ENCODE assay signal across 8 cellular contexts in genomic region chr2:56185582-56186046, GRCh38. TPM values are rescaled to one million over a fixed set of nuclear protein-coding genes. Genes with fewer than 3 reads are reported as not detected.
DNase-seq lines count a peak whose midpoint lies in the region; ATAC-seq and TF ChIP-seq lines count a peak whose summit lies in the region.

No MANE protein-coding gene starts in this region.

- no peaks in the 10 kb centered on the region for H3K36me3 ChIP-seq in hepatocyte (replicated peaks; ENCODE audit: insufficient read depth, low read depth)

- H3K27ac Mint-ChIP-seq in activated T-cell treated with anti-CD3 and anti-CD28 coated beads, Interleukin-2, amount 50 U/mL, for 72 hours, result no peak overlapping the region

- H4K20me1 ChIP-seq in hepatocyte (ENCODE audit: insufficient read depth, poor library complexity, severe bottlenecking), result no peaks in the 10 kb centered on the region

- intact Hi-C loops in sciatic nerve (cut with DNase I), result loop anchor here (10.0 kb wide), 1 partner anchor 559 kb away; no protein-coding TSS in a partner anchor

- no peaks in the 10 kb centered on the region for H3K9me3 ChIP-seq in hepatocyte (ENCODE audit: low read depth)

- no peaks in the 10 kb centered on the region for H3K79me2 ChIP-seq in hepatocyte

- H3K36me3 Mint-ChIP-seq in activated T-cell treated with anti-CD3 and anti-CD28 coated beads, Interleukin-2, amount 50 U/mL, for 72 hours (ENCODE audit: insufficient read depth in 2 of 2), result no peaks in the 10 kb centered on the region

- WGBS in hepatocyte (ENCODE audit: low lambda C conversion rate, missing lambda C conversion rate), result 11% methylated on average over 11 of the region's 11 CpGs

- H3K4me1 ChIP-seq in hepatocyte (ENCODE audit: insufficient read depth), result no peaks in the 10 kb centered on the region

- no peak for ATAC-seq in activated T-cell treated with anti-CD3 and anti-CD28 coated beads, Interleukin-2, amount 50 U/mL, for 72 hours (replicated peaks in 1 of 2)
- peak; percentile 60 for ATAC-seq in sciatic nerve
- no peak for ATAC-seq in HG03521 (IDR thresholded peaks at IDR 0.05; ENCODE audit: unreplicated experiment)
- no peak for ATAC-seq in GM18519 (IDR thresholded peaks at IDR 0.05; ENCODE audit: low FRiP score, unreplicated experiment)

- H3K9me3 Mint-ChIP-seq in activated T-cell treated with anti-CD3 and anti-CD28 coated beads, Interleukin-2, amount 50 U/mL, for 72 hours, result no peaks in the 10 kb centered on the region

- DNase-seq in activated T-cell treated with anti-CD3 and anti-CD28 coated beads, Interleukin-2, amount 50 U/mL, for 72 hours, result no peak
- DNase-seq in activated T-cell treated with anti-CD3 and anti-CD28 coated beads, Interleukin-2, amount 50 U/mL, for 1 hour, result no peak
- peak; percentile 39 for DNase-seq in hepatocyte (ENCODE audit: low spot score)
- no peak for DNase-seq in sciatic nerve (ENCODE audit: low spot score)
- no peak for DNase-seq in inferior parietal cortex (ENCODE audit: extremely low spot score)

- peaks cover 29% of the 10 kb centered on the region for H3K27me3 ChIP-seq in hepatocyte

- TF ChIP-seq CTCF in VCaP (conservative IDR thresholded peaks at IDR 0.05) (no peak; the same call in 1 of the 2 replicates), hepatocyte (IDR thresholded peaks at IDR 0.05; ENCODE audit: poor library complexity) (peak; percentile 6)

- peak overlapping the region; percentile 70 for H3K4me3 ChIP-seq in hepatocyte

- no peaks in the 10 kb centered on the region for H3K9me2 ChIP-seq in hepatocyte (replicated peaks; ENCODE audit: insufficient read depth)

- peaks cover 51% of the 10 kb centered on the region for H3K27me3 Mint-ChIP-seq in activated T-cell treated with anti-CD3 and anti-CD28 coated beads, Interleukin-2, amount 50 U/mL, for 72 hours (ENCODE audit: low read depth)

- peak overlapping the region; percentile 21 for H3K27ac ChIP-seq in VCaP
- no peak overlapping the region for H3K27ac ChIP-seq in hepatocyte

- peaks cover 5% of the 10 kb centered on the region for H3K4me1 Mint-ChIP-seq in activated T-cell treated with anti-CD3 and anti-CD28 coated beads, Interleukin-2, amount 50 U/mL, for 72 hours (ENCODE audit: low read depth)

- peak overlapping the region; percentile 52 to 54 for H3K4me3 Mint-ChIP-seq in activated T-cell treated with anti-CD3 and anti-CD28 coated beads, Interleukin-2, amount 50 U/mL, for 72 hours

- H2AFZ ChIP-seq in hepatocyte, result peak overlapping the region; percentile 89

- H3K4me2 ChIP-seq in hepatocyte, result peak overlapping the region; percentile 98

RNA-seq across cellular contexts. Expression of gene CCDC85A, which starts 1.8 kb away (rescaled TPM):
- not detected for total RNA-seq in activated T-cell treated with anti-CD3 and anti-CD28 coated beads, Interleukin-2, amount 50 U/mL, for 72 hours
- total RNA-seq in hepatocyte (2.5 and 3.0 TPM in 2 replicates), sciatic nerve (3.9 TPM)
- 3.3 and 4.4 TPM in 2 replicates for polyA plus RNA-seq in hepatocyte
